Comparison of ENCODE assay signal across 7 cellular contexts in genomic region chr12:22626429-22626828, GRCh38. TPM values are rescaled to one million over a fixed set of nuclear protein-coding genes. Genes with fewer than 3 reads are reported as not detected.
DNase-seq lines count a peak whose midpoint lies in the region; ATAC-seq and TF ChIP-seq lines count a peak whose summit lies in the region.

No MANE protein-coding gene starts in this region.

- TF ChIP-seq POLR2A in right lobe of liver (IDR thresholded peaks at IDR 0.05): no peak

- peaks cover 0 to 22% (median 9%) of the 10 kb centered on the region in 4 donors for H3K4me1 ChIP-seq in right lobe of liver
- peaks cover 0 to 43% (median 40%) of the 10 kb centered on the region in 5 donors for H3K4me1 ChIP-seq in subcutaneous abdominal adipose tissue (ENCODE audit: control insufficient read depth in 5 of 5, insufficient read depth in 5 of 5, low read length in 5 of 5)

- ATAC-seq in GM21528 (IDR thresholded peaks at IDR 0.05; ENCODE audit: low FRiP score, unreplicated experiment) (peak; percentile 44), right lobe of liver (peak in 1 of 4 donors; percentile 34)

- H3K27ac ChIP-seq in right lobe of liver (peak overlapping the region; percentile 99 to 100 (median 99)), subcutaneous abdominal adipose tissue (ENCODE audit: low read depth, low read length) (peak overlapping the region; percentile 94)

- intact Hi-C loops in right lobe of liver (cut with DNase I): no loop called here

- H3K9me3 ChIP-seq in right lobe of liver (no peaks in the 10 kb centered on the region), subcutaneous abdominal adipose tissue (ENCODE audit: control insufficient read depth in 5 of 5, low read length in 5 of 5) (no peaks in the 10 kb centered on the region)

- peak overlapping the region; percentile 89 to 96 (median 92) for H3K9ac ChIP-seq in subcutaneous abdominal adipose tissue (ENCODE audit: low read length in 5 of 5)

- H3K36me3 ChIP-seq in right lobe of liver (no peaks in the 10 kb centered on the region), subcutaneous abdominal adipose tissue (ENCODE audit: control insufficient read depth in 5 of 5, insufficient read depth in 5 of 5, low read length in 5 of 5) (no peaks in the 10 kb centered on the region)

- no peaks in the 10 kb centered on the region for H3K27me3 ChIP-seq in right lobe of liver
- no peaks in the 10 kb centered on the region for H3K27me3 ChIP-seq in subcutaneous abdominal adipose tissue (ENCODE audit: control insufficient read depth in 5 of 5, insufficient read depth in 4 of 5, low read length in 5 of 5)

- H3K4me3 ChIP-seq in GM12864 (ENCODE audit: low read depth, low read length) (peak overlapping the region; percentile 92), LNCaP clone FGC (ENCODE audit: low read depth, low read length) (peak overlapping the region; percentile 99; the same call in 1 of the 2 replicates), astrocyte of the cerebellum (ENCODE audit: low read depth, low read length) (peak overlapping the region; percentile 98), right lobe of liver (peak overlapping the region; percentile 76 to 85 (median 81)), subcutaneous abdominal adipose tissue (ENCODE audit: low read depth in 1 of 5, low read length in 5 of 5) (peak overlapping the region; percentile 92 to 99 (median 96))

- peak; percentile 38 for DNase-seq in GM12864 (ENCODE audit: low read depth)
- DNase-seq in LNCaP clone FGC (ENCODE audit: low read depth): no peak
- DNase-seq in astrocyte of the cerebellum (ENCODE audit: low read depth): peak; percentile 9
- no peak for DNase-seq in right lobe of liver
- no peak for DNase-seq in NCI-H128 (lab: John Stamatoyannopoulos, UW; ENCODE audit: unreplicated experiment)

- in situ Hi-C loops in astrocyte of the cerebellum (cut with HindIII; ENCODE audit: low sequenced_read_pairs): no loop called here

- TF ChIP-seq CTCF in GM12864 (IDR thresholded peaks at IDR 0.05; ENCODE audit: low read depth, low read length, missing control alignments) (no peak), LNCaP clone FGC (IDR thresholded peaks at IDR 0.05; ENCODE audit: control insufficient read depth, extremely low read depth, insufficient read depth) (no peak), astrocyte of the cerebellum (IDR thresholded peaks at IDR 0.05; ENCODE audit: low read depth, low read length, missing control alignments) (no peak), right lobe of liver (IDR thresholded peaks at IDR 0.05) (no peak)

- 4% methylated on average over 4 of the region's 4 CpGs for WGBS in right lobe of liver (ENCODE audit: insufficient coverage, low coverage, low lambda C conversion rate, missing lambda C conversion rate)

RNA-seq across cellular contexts. Expression of gene ETNK1, which starts 1.5 kb away (rescaled TPM):
- 10 to 100 TPM; 24.1 to 65.3 (median 34.8) TPM for total RNA-seq in right lobe of liver

Comparison
In these comparisons a context has a peak if more than half of its experiments do, and no peak if none do; other contexts are left out.
1. DNase-seq: peak in GM12864 (single experiment) and astrocyte of the cerebellum (single experiment); none in LNCaP clone FGC (single experiment), right lobe of liver (0 of 3) and NCI-H128 (single experiment).
2. Peak in every context shown above with its lines, with median percentiles within 50 percentile points of each other: H3K4me3 ChIP-seq.